8 cellular contexts compared by ENCODE assay signal in the genomic region with DNA sequence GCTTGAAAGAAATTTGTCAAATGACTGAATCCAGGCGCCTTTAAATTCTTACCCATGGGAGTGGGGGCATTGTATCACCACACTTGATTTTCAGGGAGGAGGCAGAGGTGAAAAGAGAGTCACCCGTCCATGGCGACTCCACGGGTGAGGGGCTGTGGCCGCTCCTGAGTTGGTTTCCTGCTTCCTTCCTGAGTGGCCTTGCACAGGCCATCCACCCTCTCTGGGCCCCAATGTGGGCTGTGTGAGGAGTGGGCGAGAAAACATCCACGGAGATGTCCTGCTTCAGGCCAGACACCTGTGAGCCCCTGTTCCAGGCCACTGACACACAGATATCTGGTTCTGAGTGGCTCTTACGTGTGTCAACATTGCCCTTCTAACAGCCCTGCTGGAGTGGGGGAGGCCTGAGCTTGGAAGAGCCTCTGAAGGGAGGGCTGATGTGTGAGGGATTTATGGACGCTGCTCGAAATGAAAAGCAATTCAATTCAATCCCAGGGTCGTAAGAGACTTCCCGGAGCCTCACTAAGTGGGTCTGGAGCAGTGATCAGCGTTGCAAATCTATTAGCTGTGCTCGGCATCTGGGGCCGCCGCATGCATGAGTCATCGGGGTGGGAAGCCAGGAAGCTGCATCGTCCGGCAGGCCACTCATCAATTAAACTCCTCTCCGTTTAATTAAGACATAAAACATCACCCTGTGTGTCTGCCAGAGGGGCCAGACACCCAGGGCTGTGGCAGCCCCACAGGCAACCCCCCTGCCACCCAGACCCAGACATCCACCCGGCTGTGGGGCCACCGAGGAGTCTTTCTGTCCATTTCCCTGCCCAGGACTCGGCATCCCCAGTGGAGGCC. TPM values are rescaled to one million over a fixed set of nuclear protein-coding genes. Genes with fewer than 3 reads are reported as not detected.
DNase-seq lines count a peak whose midpoint lies in the region; ATAC-seq, FAIRE-seq and TF ChIP-seq lines count a peak whose summit lies in the region.

No MANE protein-coding gene starts in this region.

- H3K4me3 ChIP-seq in brain microvascular endothelial cell (ENCODE audit: low read depth, low read length) (no peak overlapping the region), small intestine (ENCODE audit: low read depth in 1 of 2, low read length in 2 of 2) (no peak overlapping the region)

- no peaks in the 10 kb centered on the region for H3K36me3 ChIP-seq in brain microvascular endothelial cell (replicated peaks)
- no peaks in the 10 kb centered on the region for H3K36me3 ChIP-seq in small intestine (ENCODE audit: control insufficient read depth in 2 of 2, insufficient read depth in 2 of 2, low read length in 2 of 2)

- H3K9me3 ChIP-seq in T-helper 17 cell (ENCODE audit: control insufficient read depth, low read length, poor library complexity, severe bottlenecking): no peaks in the 10 kb centered on the region
- H3K9me3 ChIP-seq in small intestine (ENCODE audit: control insufficient read depth, low read depth): no peaks in the 10 kb centered on the region

- in situ Hi-C loops in brain microvascular endothelial cell (cut with HindIII; ENCODE audit: low pct_ligation_motif_present, low sequenced_read_pairs): no loop called here

- H3K27ac ChIP-seq in brain microvascular endothelial cell (no peak overlapping the region), small intestine (ENCODE audit: low read depth in 1 of 2, low read length in 1 of 2) (no peak overlapping the region)

- H3K4me1 ChIP-seq in small intestine (ENCODE audit: control insufficient read depth in 2 of 2, insufficient read depth in 1 of 2, low read depth in 1 of 2, low read length in 1 of 2): no peaks in the 10 kb centered on the region

- peak; percentile 53 for DNase-seq in DMS53 treated with DMSO at 0.1 percent for 48 hours (lab: John Stamatoyannopoulos, UW; ENCODE audit: unreplicated experiment)
- DNase-seq in NCI-H128 (lab: John Stamatoyannopoulos, UW; ENCODE audit: unreplicated experiment): peak; percentile 83
- peak; percentile 47 for DNase-seq in brain microvascular endothelial cell
- no peak for DNase-seq in neural crest cell (ENCODE audit: low read depth, low spot score)
- no peak for DNase-seq in D721Med (ENCODE audit: insufficient read length, low spot score)
- no peak for DNase-seq in T-helper 17 cell
- no peak for DNase-seq in small intestine

- H3K27ac Mint-ChIP-seq in neural crest cell (ENCODE audit: unreplicated experiment) (peak overlapping the region; percentile 67), T-helper 17 cell (no peak overlapping the region)

- no peaks in the 10 kb centered on the region for H3K27me3 ChIP-seq in brain microvascular endothelial cell (replicated peaks)
- peaks cover 0 to 5% of the 10 kb centered on the region in 2 donors for H3K27me3 ChIP-seq in small intestine (ENCODE audit: control insufficient read depth in 2 of 2, insufficient read depth in 2 of 2, low read length in 2 of 2)

- peaks cover 5% of the 10 kb centered on the region for H3K9me3 Mint-ChIP-seq in neural crest cell

- H3K4me3 Mint-ChIP-seq in neural crest cell: no peak overlapping the region
- no peak overlapping the region for H3K4me3 Mint-ChIP-seq in T-helper 17 cell

- H3K27me3 Mint-ChIP-seq in neural crest cell (ENCODE audit: low read depth): peaks cover 13% of the 10 kb centered on the region
- peaks cover 57% of the 10 kb centered on the region for H3K27me3 Mint-ChIP-seq in T-helper 17 cell

- H3K4me1 Mint-ChIP-seq in neural crest cell: peaks cover 13% of the 10 kb centered on the region
- H3K4me1 Mint-ChIP-seq in T-helper 17 cell: no peaks in the 10 kb centered on the region

- WGBS in small intestine, 3 donors: 22 to 40% (median 33%) methylated on average over 21 to 23 of the region's 23 CpGs

- TF ChIP-seq CTCF in brain microvascular endothelial cell (IDR thresholded peaks at IDR 0.05; ENCODE audit: low read depth, low read length, missing control alignments) (no peak), neural crest cell (conservative IDR thresholded peaks at IDR 0.05) (no peak), D721Med (IDR thresholded peaks at IDR 0.05; ENCODE audit: insufficient read depth, missing control alignments) (no peak)

- H3K36me3 Mint-ChIP-seq in neural crest cell (ENCODE audit: low read depth) (no peaks in the 10 kb centered on the region), T-helper 17 cell (ENCODE audit: low read depth) (no peaks in the 10 kb centered on the region)

- ATAC-seq in GM19397 (IDR thresholded peaks at IDR 0.05; ENCODE audit: unreplicated experiment) (no peak), T-helper 17 cell (no peak)

- no peak for FAIRE-seq in D721Med (lab: Jason Lieb, UNC)
- FAIRE-seq in small intestine (lab: Jason Lieb, UNC): no peak

RNA-seq across cellular contexts. Expression of gene PRR23E, which starts 20.0 kb away (rescaled TPM):
- total RNA-seq in neural crest cell (not detected in 2 replicates), T-helper 17 cell (not detected)
- polyA plus RNA-seq in small intestine: not detected

Comparison
In these comparisons a context has a peak if more than half of its experiments do, and no peak if none do; other contexts are left out.
1. DNase-seq: peak in DMS53 treated with DMSO at 0.1 percent for 48 hours (single experiment), NCI-H128 (single experiment) and brain microvascular endothelial cell (single experiment); none in neural crest cell (single experiment), D721Med (single experiment), T-helper 17 cell (0 of 3) and small intestine (single experiment).